In genomic region chr12:116559330-116560080, GRCh38 we compare ENCODE assay signal across 9 cellular contexts. TPM values are rescaled to one million over a fixed set of nuclear protein-coding genes. Genes with fewer than 3 reads are reported as not detected.
DNase-seq lines count a peak whose midpoint lies in the region; ATAC-seq, FAIRE-seq and TF ChIP-seq lines count a peak whose summit lies in the region.
"Had no signal": no experiment of that assay in that cellular context is flagged by ENCODE, and none has a peak within 500 bp of the region (broad histone marks: within the 10 kb centered on the region; RNA-seq: fewer than 3 reads in every experiment).

MAP1LC3B2 (plus strand) TSS chr12:116559381; CDS start chr12:116575943, 16,562 bp downstream.

- peaks cover 0 to 5% (median 5%) of the 10 kb centered on the region in 3 donors for H3K9me3 Mint-ChIP-seq in T-cell

- WGBS in A549 (ENCODE audit: missing lambda C conversion rate): 72% methylated on average over 14 of the region's 14 CpGs
- WGBS in smooth muscle cell (ENCODE audit: low lambda C conversion rate): 30% methylated on average over 14 of the region's 14 CpGs

- no peak for FAIRE-seq in A549 (lab: Jason Lieb, UNC)

- peaks cover 10% of the 10 kb centered on the region for H3F3A ChIP-seq in smooth muscle cell (ENCODE audit: low read depth)

- peak within 1 kb of the TSS; percentile 23 to 65; a peak in 4 of 6 replicates for H3K27ac ChIP-seq in A549
- peak within 1 kb of the TSS; percentile 54 for H3K27ac ChIP-seq in smooth muscle cell (ENCODE audit: low read depth)
- H3K27ac ChIP-seq: C4-2B had no signal

- no peak for TF ChIP-seq POLR2A in A549 (IDR thresholded peaks at IDR 0.05; ENCODE audit: low read length)

- H3K9ac ChIP-seq in iPS-15b (ENCODE audit: low read depth, low read length): peak within 1 kb of the TSS; percentile 49
- no peak within 1 kb of the TSS for H3K9ac ChIP-seq in smooth muscle cell (ENCODE audit: low read depth)

- H3K4me2 ChIP-seq in A549 (peak within 1 kb of the TSS; percentile 26; the same call in 2 of the 3 replicates), smooth muscle cell (peak within 1 kb of the TSS; percentile 45)

- DNase-seq in A549 (ENCODE audit: low read depth in 1 of 2, low spot score in 1 of 2) (peak in 1 of 2 experiments; percentile 60), GM19238 (ENCODE audit: insufficient read length, low spot score) (peak; percentile 62), T-cell (peak; percentile 52 to 83 (median 70)), amniotic epithelial cell (ENCODE audit: low read depth) (peak; percentile 81), smooth muscle cell (lab: John Stamatoyannopoulos, UW; ENCODE audit: unreplicated experiment) (no peak), NCI-H1092 (lab: John Stamatoyannopoulos, UW) (no peak)

- H3K79me2 ChIP-seq in smooth muscle cell (ENCODE audit: low read depth): no peaks in the 10 kb centered on the region

- no peaks in the 10 kb centered on the region for H3K36me3 Mint-ChIP-seq in T-cell

- H3K36me3 ChIP-seq in iPS-15b (ENCODE audit: control insufficient read depth, insufficient read depth, low read length): no peaks in the 10 kb centered on the region
- no peaks in the 10 kb centered on the region for H3K36me3 ChIP-seq in smooth muscle cell (ENCODE audit: low read depth)

- CTCF ChIA-PET in A549 (lab: Yijun Ruan, JAX) (interaction anchor here (1.2 kb wide), 1 partner anchor 10 kb away, joined by 3 read pairs; no protein-coding TSS in a partner anchor), T-cell (lab: Charles Lee) (interaction anchor here (0.5 to 1.1 kb wide), 6 partner anchors 25 to 323 kb away, joined by 3 to 7 read pairs (median 4); no protein-coding TSS in a partner anchor)

- TF ChIP-seq EP300 in A549 (IDR thresholded peaks at IDR 0.05): no peak

- H3K4me3 ChIP-seq in A549 (no peak within 1 kb of the TSS), iPS-15b (ENCODE audit: low read depth, low read length) (no peak within 1 kb of the TSS), smooth muscle cell (no peak within 1 kb of the TSS)

- ATAC-seq in A549: peak; percentile 34 to 53; a peak in 3 of 6 replicates
- ATAC-seq in HG03378 (IDR thresholded peaks at IDR 0.05; ENCODE audit: unreplicated experiment): peak; percentile 77
- peak; percentile 87 to 91 (median 89) for ATAC-seq in T-cell (replicated peaks in 1 of 4)

- H3K4me3 Mint-ChIP-seq in T-cell: peak within 1 kb of the TSS; percentile 72 to 86 (median 79)

- peak within 1 kb of the TSS; percentile 83 for H2AFZ ChIP-seq in smooth muscle cell (ENCODE audit: low read depth)

- H3K4me1 ChIP-seq in A549 (peaks cover 7% of the 10 kb centered on the region), iPS-15b (ENCODE audit: control insufficient read depth, insufficient read depth, low read length) (peaks cover 8% of the 10 kb centered on the region), smooth muscle cell (ENCODE audit: low read depth) (peaks cover 13% of the 10 kb centered on the region)

- H4K20me1 ChIP-seq in smooth muscle cell (ENCODE audit: low read depth): no peaks in the 10 kb centered on the region

- no peak for TF ChIP-seq CTCF in A549 (IDR thresholded peaks at IDR 0.05)
- no peak for TF ChIP-seq CTCF in smooth muscle cell (IDR thresholded peaks at IDR 0.05; ENCODE audit: borderline replicate concordance, insufficient read depth, poor library complexity, severe bottlenecking)

- H3K27me3 ChIP-seq in iPS-15b (ENCODE audit: control insufficient read depth, insufficient read depth, low read length) (no peaks in the 10 kb centered on the region), smooth muscle cell (ENCODE audit: low read depth) (no peaks in the 10 kb centered on the region)

- H3K27me3 Mint-ChIP-seq in T-cell: no peaks in the 10 kb centered on the region

- peak within 1 kb of the TSS; percentile 95 to 97 for H3K27ac Mint-ChIP-seq in T-cell

- no peak for TF ChIP-seq RAD21 in A549 (conservative IDR thresholded peaks at IDR 0.05 in 1 of 2, IDR thresholded peaks at IDR 0.05 in 1 of 2)

- peaks cover 32 to 53% (median 36%) of the 10 kb centered on the region in 3 donors for H3K4me1 Mint-ChIP-seq in T-cell

- POLR2A ChIA-PET in A549 (lab: Yijun Ruan, JAX): no interaction called here
- POLR2A ChIA-PET in T-cell (lab: Charles Lee): interaction anchor here (0.5 to 1.4 kb wide), 8 partner anchors 14 to 560 kb away, joined by 3 to 7 read pairs (median 3); no protein-coding TSS in a partner anchor

- peaks cover 24% of the 10 kb centered on the region for H3K9me3 ChIP-seq in A549
- H3K9me3 ChIP-seq in iPS-15b (ENCODE audit: control insufficient read depth, insufficient read depth, low read length): no peaks in the 10 kb centered on the region
- H3K9me3 ChIP-seq in smooth muscle cell (replicated peaks; ENCODE audit: low read depth): no peaks in the 10 kb centered on the region

TF ChIP-seq in A549, 52 proteins besides CTCF, POLR2A, EP300 and RAD21:
- TF ChIP-seq SMC3 (IDR thresholded peaks at IDR 0.05) (no peak), MAFK (IDR thresholded peaks at IDR 0.05; ENCODE audit: partially characterized antibody) (peak; percentile 93)
TF ChIP-seq in A549: peak in this region for 1.

RNA-seq across cellular contexts. Expression of gene MAP1LC3B2, which starts in this region (rescaled TPM):
- 2.8 and 6.7 TPM in 2 replicates for polyA plus RNA-seq in A549 (2011; rRNA removed)
- polyA plus RNA-seq in A549 (2012; cell fraction: cytosol; rRNA removed): 0.50 and 0.57 TPM in 2 replicates
- 0.56 and 0.61 TPM in 2 replicates for polyA plus RNA-seq in A549 (2012; cell fraction: nucleus; rRNA removed)
- 1.4 to 2.9 TPM (median 2.1 TPM) in 3 replicates for polyA plus RNA-seq in A549 (2017; fragmentation: RNase III; extraction: RNeasy Plus Mini Kit Qiagen cat#74134 plus additional on column Dnase treatment)
- polyA minus RNA-seq in A549 (2011; rRNA and poly(A)+ RNA removed): 2.8 TPM in 2 replicates
- total RNA-seq in T-cell: 1 to 10 TPM in 4 of 5 donors, under 1 TPM in 1; 0.92 to 4.6 (median 1.4) TPM
- total RNA-seq in smooth muscle cell: 0.31 and 2.5 TPM in 2 replicates
- 3.9 and 4.2 TPM in 2 replicates for polyA plus RNA-seq in smooth muscle cell

Comparison
In these comparisons a context has a peak if more than half of its experiments do, and no peak if none do; other contexts are left out.
1. DNase-seq: peak in GM19238 (single experiment), T-cell (34 of 34) and amniotic epithelial cell (single experiment); none in smooth muscle cell (single experiment) and NCI-H1092 (single experiment).
2. Peak in every context shown above with its lines, with median percentiles within 50 percentile points of each other: ATAC-seq.